Comparison of ENCODE assay signal across 7 cellular contexts in the genomic region with DNA sequence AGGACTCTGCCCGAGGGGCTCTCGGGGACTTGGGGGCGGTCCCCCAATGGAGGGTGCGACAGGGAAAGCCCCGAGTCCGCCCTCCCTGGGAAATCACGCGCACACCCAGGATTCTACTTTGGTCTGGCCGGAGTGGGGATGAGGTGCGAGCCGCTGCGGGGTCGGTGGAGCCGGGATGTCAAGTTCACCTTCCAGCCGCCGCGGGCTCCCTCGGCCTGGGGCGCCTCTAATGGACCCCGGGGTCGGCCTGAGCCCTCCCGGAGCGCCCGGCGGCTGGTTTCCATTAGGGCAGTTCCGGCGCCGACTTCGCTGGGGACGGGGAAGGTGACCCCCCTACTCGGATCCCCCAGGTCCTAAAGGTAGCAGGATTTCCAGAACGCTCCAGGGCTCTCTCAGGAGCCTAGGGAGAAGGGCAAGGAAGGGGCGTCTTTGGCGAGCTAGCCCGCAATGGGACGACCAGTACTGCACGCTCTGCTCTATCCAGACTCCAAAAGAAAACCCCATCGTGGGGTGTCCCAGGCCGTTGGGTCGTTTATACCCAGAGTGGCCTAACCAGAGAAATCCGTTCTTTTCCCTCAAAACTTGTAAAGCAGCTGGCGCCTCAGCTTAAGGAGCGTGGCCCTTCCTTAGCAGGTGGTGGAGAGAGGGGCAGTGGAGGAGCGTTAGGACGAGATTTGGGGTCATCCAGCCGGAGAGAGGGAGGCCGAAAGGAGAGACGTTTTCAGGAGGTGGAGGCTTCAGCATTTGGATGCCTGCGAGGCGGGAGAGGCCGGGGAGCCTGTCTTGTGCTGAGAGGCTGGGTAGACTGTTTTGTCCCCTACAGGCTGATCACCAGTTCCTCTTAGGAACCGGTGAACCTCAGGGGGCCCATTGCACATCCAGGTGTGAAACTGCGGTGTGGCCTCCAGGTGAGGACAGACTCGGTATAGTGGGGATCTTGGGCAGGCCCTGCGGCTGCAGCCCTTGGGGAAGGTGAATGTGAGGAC. TPM values are rescaled to one million over a fixed set of nuclear protein-coding genes. Genes with fewer than 3 reads are reported as not detected.
DNase-seq lines count a peak whose midpoint lies in the region; ATAC-seq, FAIRE-seq and TF ChIP-seq lines count a peak whose summit lies in the region.

No MANE protein-coding gene starts in this region.

- peak overlapping the region; percentile 63 for H2AFZ ChIP-seq in astrocyte (ENCODE audit: low read depth, low read length)

- 21 to 44% (median 26%) methylated on average over 35 to 55 of the region's 55 CpGs for WGBS in spleen, 5 donors

- no peak overlapping the region for H3K27ac ChIP-seq in astrocyte (ENCODE audit: low read depth, low read length)
- H3K27ac ChIP-seq in spleen, result peak overlapping the region; percentile 70 to 93 (median 89)

- H3K27me3 Mint-ChIP-seq in astrocyte (ENCODE audit: low read depth, unreplicated experiment), result peaks cover 67% of the 10 kb centered on the region
- H3K27me3 Mint-ChIP-seq in immature natural killer cell (ENCODE audit: low read depth in 3 of 3), result peaks cover 14 to 23% (median 21%) of the 10 kb centered on the region in 3 donors

- H3K36me3 ChIP-seq in astrocyte (ENCODE audit: insufficient read depth, low read length) (no peaks in the 10 kb centered on the region), spleen (no peaks in the 10 kb centered on the region)

- no peaks in the 10 kb centered on the region for H3K79me2 ChIP-seq in astrocyte (ENCODE audit: insufficient read depth, low read length)

- FAIRE-seq in astrocyte (lab: Jason Lieb, UNC), result no peak

- TF ChIP-seq RAD21 in Ishikawa (IDR thresholded peaks at IDR 0.05; ENCODE audit: low read depth), result no peak

- H3K36me3 Mint-ChIP-seq in astrocyte (ENCODE audit: low read depth, unreplicated experiment) (peaks cover 6% of the 10 kb centered on the region), immature natural killer cell (no peaks in the 10 kb centered on the region)

- H3K4me3 Mint-ChIP-seq in astrocyte (ENCODE audit: unreplicated experiment), result peak overlapping the region; percentile 74
- H3K4me3 Mint-ChIP-seq in immature natural killer cell, result peak overlapping the region; percentile 14 to 75 (median 44)

- TF ChIP-seq POLR2A in spleen (IDR thresholded peaks at IDR 0.05), result no peak

- TF ChIP-seq CTCF in astrocyte (IDR thresholded peaks at IDR 0.05; ENCODE audit: insufficient read depth, low read depth, low read length) (no peak), spleen (IDR thresholded peaks at IDR 0.05 in 8 of 11, conservative IDR thresholded peaks at IDR 0.05 in 3 of 11) (no peak)

- no peaks in the 10 kb centered on the region for H3K9me3 ChIP-seq in astrocyte (ENCODE audit: insufficient read depth, low read depth, low read length)
- no peaks in the 10 kb centered on the region for H3K9me3 ChIP-seq in spleen

- H3K9me3 Mint-ChIP-seq in astrocyte (ENCODE audit: unreplicated experiment) (peaks cover 3% of the 10 kb centered on the region), immature natural killer cell (no peaks in the 10 kb centered on the region)

- H4K20me1 ChIP-seq in astrocyte (ENCODE audit: insufficient read depth, low read length), result no peaks in the 10 kb centered on the region

- TF ChIP-seq EP300 in Ishikawa (IDR thresholded peaks at IDR 0.05; ENCODE audit: borderline replicate concordance), result no peak

- peak overlapping the region; percentile 72 for H3K4me2 ChIP-seq in astrocyte (ENCODE audit: low read length)

- H3K27ac Mint-ChIP-seq in astrocyte (ENCODE audit: unreplicated experiment) (no peak overlapping the region), immature natural killer cell (peak overlapping the region in 2 of 6 donors; percentile 34 to 49)

- H3K4me3 ChIP-seq in astrocyte (ENCODE audit: insufficient read depth, low read depth, low read length) (peak overlapping the region; percentile 19), spleen (peak overlapping the region; percentile 42 to 75 (median 48))

- H3K4me1 ChIP-seq in astrocyte (ENCODE audit: insufficient read depth, low read length) (peaks cover 4% of the 10 kb centered on the region), spleen (peaks cover 0 to 65% (median 40%) of the 10 kb centered on the region in 6 donors)

- intact Hi-C loops in spleen (cut with DNase I; ENCODE audit: low total_unique reads), result no loop called here

- no peak overlapping the region for H3K9ac ChIP-seq in astrocyte (ENCODE audit: low read length)

- no peak for DNase-seq in astrocyte (ENCODE audit: low read depth)
- peak; percentile 10 to 31 (median 28) for DNase-seq in immature natural killer cell
- DNase-seq in spleen, result peak; percentile 77
- no peak for DNase-seq in stimulated activated CD4-positive, alpha-beta T cell treated with anti-CD3 and anti-CD28 coated beads, Interleukin-4, amount 100 ng/mL, for 4 hours
- no peak for DNase-seq in stimulated activated CD4-positive, alpha-beta T cell treated with anti-CD3 and anti-CD28 coated beads, Interleukin-4, amount 100 ng/mL, for 1 hour

- peaks cover 3% of the 10 kb centered on the region for H3K4me1 Mint-ChIP-seq in astrocyte (ENCODE audit: low read depth, unreplicated experiment)
- H3K4me1 Mint-ChIP-seq in immature natural killer cell, result peaks cover 9 to 10% of the 10 kb centered on the region in 2 donors

- peaks cover 63% of the 10 kb centered on the region for H3K27me3 ChIP-seq in astrocyte (ENCODE audit: insufficient read depth, low read length)
- H3K27me3 ChIP-seq in spleen (replicated peaks in 1 of 7), result peaks cover 2 to 49% (median 25%) of the 10 kb centered on the region in 7 donors

- ATAC-seq in GM21381 (IDR thresholded peaks at IDR 0.05; ENCODE audit: unreplicated experiment), result no peak

TF ChIP-seq in Ishikawa, 13 proteins besides CTCF, POLR2A, EP300 and RAD21:
- TF ChIP-seq, protein P1, sequence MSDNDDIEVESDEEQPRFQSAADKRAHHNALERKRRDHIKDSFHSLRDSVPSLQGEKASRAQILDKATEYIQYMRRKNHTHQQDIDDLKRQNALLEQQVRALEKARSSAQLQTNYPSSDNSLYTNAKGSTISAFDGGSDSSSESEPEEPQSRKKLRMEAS (IDR thresholded peaks at IDR 0.05), result 0 out of 2 replicates have a peak, but pooled peaks have one; percentile 22
- TF ChIP-seq EGR1 (IDR thresholded peaks at IDR 0.05) (no peak), CREB1 (IDR thresholded peaks at IDR 0.05; ENCODE audit: low read depth) (no peak), FOXM1 (IDR thresholded peaks at IDR 0.05; ENCODE audit: borderline replicate concordance, low read depth) (no peak), TEAD4 (IDR thresholded peaks at IDR 0.05) (no peak), YY1 (IDR thresholded peaks at IDR 0.05; ENCODE audit: low read depth) (no peak), NFIC (IDR thresholded peaks at IDR 0.05) (no peak), TAF1 (IDR thresholded peaks at IDR 0.05; ENCODE audit: low read depth) (no peak), ZBTB7A (IDR thresholded peaks at IDR 0.05; ENCODE audit: low read depth) (peak; percentile 19; the same call in 1 of the 2 replicates), CEBPB (IDR thresholded peaks at IDR 0.05) (no peak), TCF12 (IDR thresholded peaks at IDR 0.05; ENCODE audit: low read depth) (no peak)
- TF ChIP-seq, protein P2, sequence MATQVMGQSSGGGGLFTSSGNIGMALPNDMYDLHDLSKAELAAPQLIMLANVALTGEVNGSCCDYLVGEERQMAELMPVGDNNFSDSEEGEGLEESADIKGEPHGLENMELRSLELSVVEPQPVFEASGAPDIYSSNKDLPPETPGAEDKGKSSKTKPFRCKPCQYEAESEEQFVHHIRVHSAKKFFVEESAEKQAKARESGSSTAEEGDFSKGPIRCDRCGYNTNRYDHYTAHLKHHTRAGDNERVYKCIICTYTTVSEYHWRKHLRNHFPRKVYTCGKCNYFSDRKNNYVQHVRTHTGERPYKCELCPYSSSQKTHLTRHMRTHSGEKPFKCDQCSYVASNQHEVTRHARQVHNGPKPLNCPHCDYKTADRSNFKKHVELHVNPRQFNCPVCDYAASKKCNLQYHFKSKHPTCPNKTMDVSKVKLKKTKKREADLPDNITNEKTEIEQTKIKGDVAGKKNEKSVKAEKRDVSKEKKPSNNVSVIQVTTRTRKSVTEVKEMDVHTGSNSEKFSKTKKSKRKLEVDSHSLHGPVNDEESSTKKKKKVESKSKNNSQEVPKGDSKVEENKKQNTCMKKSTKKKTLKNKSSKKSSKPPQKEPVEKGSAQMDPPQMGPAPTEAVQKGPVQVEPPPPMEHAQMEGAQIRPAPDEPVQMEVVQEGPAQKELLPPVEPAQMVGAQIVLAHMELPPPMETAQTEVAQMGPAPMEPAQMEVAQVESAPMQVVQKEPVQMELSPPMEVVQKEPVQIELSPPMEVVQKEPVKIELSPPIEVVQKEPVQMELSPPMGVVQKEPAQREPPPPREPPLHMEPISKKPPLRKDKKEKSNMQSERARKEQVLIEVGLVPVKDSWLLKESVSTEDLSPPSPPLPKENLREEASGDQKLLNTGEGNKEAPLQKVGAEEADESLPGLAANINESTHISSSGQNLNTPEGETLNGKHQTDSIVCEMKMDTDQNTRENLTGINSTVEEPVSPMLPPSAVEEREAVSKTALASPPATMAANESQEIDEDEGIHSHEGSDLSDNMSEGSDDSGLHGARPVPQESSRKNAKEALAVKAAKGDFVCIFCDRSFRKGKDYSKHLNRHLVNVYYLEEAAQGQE (IDR thresholded peaks at IDR 0.05; ENCODE audit: low read depth), result no peak
- TF ChIP-seq, protein P3, sequence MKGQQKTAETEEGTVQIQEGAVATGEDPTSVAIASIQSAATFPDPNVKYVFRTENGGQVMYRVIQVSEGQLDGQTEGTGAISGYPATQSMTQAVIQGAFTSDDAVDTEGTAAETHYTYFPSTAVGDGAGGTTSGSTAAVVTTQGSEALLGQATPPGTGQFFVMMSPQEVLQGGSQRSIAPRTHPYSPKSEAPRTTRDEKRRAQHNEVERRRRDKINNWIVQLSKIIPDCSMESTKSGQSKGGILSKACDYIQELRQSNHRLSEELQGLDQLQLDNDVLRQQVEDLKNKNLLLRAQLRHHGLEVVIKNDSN (IDR thresholded peaks at IDR 0.05), result no peak

RNA-seq across cellular contexts. Expression of a gene that starts 0.9 kb away (rescaled TPM):
- 2.5 and 3.6 TPM in 2 replicates for total RNA-seq in astrocyte
- polyA plus RNA-seq in immature natural killer cell, result 1 to 10 TPM in 2 of 3 donors, under 1 TPM in 1; 0.75 to 2.2 (median 2.2) TPM
- 10 to 100 TPM; 15.4 to 71.9 (median 58.1) TPM for total RNA-seq in spleen
- 10 to 100 TPM in 1 of 3 donors, 1 to 10 TPM in 2; 2.8 to 29.5 (median 8.6) TPM for polyA plus RNA-seq in spleen

RNA-seq across cellular contexts. Expression of a gene that starts 29.2 kb away (rescaled TPM):
- total RNA-seq in astrocyte, result not detected in 2 replicates
- polyA plus RNA-seq in immature natural killer cell, result not detected
- total RNA-seq in spleen, result 1 to 10 TPM in 3 of 7 donors, under 1 TPM in 3, not detected in 1; 0.17 to 2.5 (median 0.92) TPM
- under 1 TPM; 0.27 to 0.72 (median 0.32) TPM for polyA plus RNA-seq in spleen

Comparison
In these comparisons a context has a peak if more than half of its experiments do, and no peak if none do; other contexts are left out.
1. DNase-seq: peak in immature natural killer cell (3 of 3) and spleen (single experiment); none in astrocyte (single experiment), stimulated activated CD4-positive, alpha-beta T cell treated with anti-CD3 and anti-CD28 coated beads, Interleukin-4, amount 100 ng/mL, for 4 hours (0 of 2) and stimulated activated CD4-positive, alpha-beta T cell treated with anti-CD3 and anti-CD28 coated beads, Interleukin-4, amount 100 ng/mL, for 1 hour (single experiment).